In the genomic region with DNA sequence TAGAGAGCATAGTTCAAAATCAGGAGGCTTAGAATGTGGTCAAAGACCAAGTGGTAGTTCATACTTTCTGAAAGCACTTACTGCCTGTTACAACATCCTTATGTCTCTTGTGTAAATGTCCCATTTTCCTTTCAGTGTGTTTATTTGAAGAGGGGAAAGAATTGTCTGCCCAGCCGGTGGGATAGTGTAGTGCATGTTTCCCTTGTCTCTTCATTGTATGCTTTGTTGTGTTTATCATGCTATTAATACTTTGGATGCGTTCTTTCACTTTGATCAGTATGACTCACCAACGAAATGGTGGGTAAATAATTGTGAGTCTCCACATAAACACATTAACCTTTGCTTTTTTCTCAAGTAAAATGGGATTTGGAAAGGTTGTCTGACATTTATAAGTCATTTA, we compare ENCODE assay signal across 2 cellular contexts.
A peak's percentile ranks its signal among the peaks of the same experiment; 100 is the strongest.
TF ChIP-seq lines count a peak whose summit lies in the region.
"Not testable (repeated sequence)": the region's sequence is repeated elsewhere in the genome, so short reads cannot be mapped to it uniquely, and the experiment has no call there.

No MANE protein-coding gene starts in this region.

TF ChIP-seq in A549, 52 proteins besides CTCF, POLR2A, EP300 and RAD21:
- TF ChIP-seq FOSL2 (IDR thresholded peaks at IDR 0.05) = not testable (repeated sequence)
- peak; percentile 82 for TF ChIP-seq FOSL2 (CRISPR knock-in tag; IDR thresholded peaks at IDR 0.05)

TF ChIP-seq in HepG2, 621 proteins besides CTCF, POLR2A, EP300 and RAD21 (continues in another document):
- TF ChIP-seq ZNF331 (CRISPR knock-in tag; IDR thresholded peaks at IDR 0.05) (peak; percentile 37; the same call in 1 of the 2 replicates), ZNF335 (CRISPR knock-in tag; IDR thresholded peaks at IDR 0.05) (0 out of 2 replicates have a peak, but pooled peaks have one; percentile 20), LCORL (IDR thresholded peaks at IDR 0.05) (peak; percentile 69), LCORL (CRISPR knock-in tag; IDR thresholded peaks at IDR 0.05) (peak; percentile 40; the same call in 1 of the 2 replicates), SALL1 (CRISPR knock-in tag; IDR thresholded peaks at IDR 0.05) (peak; percentile 38; the same call in 1 of the 2 replicates), FOSL2 (CRISPR knock-in tag; IDR thresholded peaks at IDR 0.05) (peak; percentile 93), TBX3 (IDR thresholded peaks at IDR 0.05; ENCODE audit: borderline replicate concordance) (peak; percentile 89), IRF2 (CRISPR knock-in tag; IDR thresholded peaks at IDR 0.05) (peak; percentile 58; the same call in 1 of the 2 replicates), ZNF609 (CRISPR knock-in tag; IDR thresholded peaks at IDR 0.05; ENCODE audit: borderline replicate concordance) (peak; percentile 81; the same call in 1 of the 2 replicates), JUND (CRISPR knock-in tag; IDR thresholded peaks at IDR 0.05) (peak; percentile 93), GATAD1 (CRISPR knock-in tag; IDR thresholded peaks at IDR 0.05) (0 out of 2 replicates have a peak, but pooled peaks have one; percentile 22), NCOA2 (CRISPR knock-in tag; IDR thresholded peaks at IDR 0.05) (peak; percentile 87), KDM6A (CRISPR knock-in tag; IDR thresholded peaks at IDR 0.05; ENCODE audit: low read depth) (peak; percentile 65), NR2F6 (IDR thresholded peaks at IDR 0.05) (peak; percentile 66), NR2F6 (CRISPR knock-in tag; IDR thresholded peaks at IDR 0.05) (peak; percentile 75), SOX6 (CRISPR knock-in tag; IDR thresholded peaks at IDR 0.05) (peak; percentile 99), FOSL1 (CRISPR knock-in tag; IDR thresholded peaks at IDR 0.05; ENCODE audit: borderline replicate concordance) (peak; percentile 89; the same call in 1 of the 2 replicates), TFE3 (CRISPR knock-in tag; IDR thresholded peaks at IDR 0.05) (peak; percentile 36; the same call in 1 of the 2 replicates), DPF2 (CRISPR knock-in tag; IDR thresholded peaks at IDR 0.05; ENCODE audit: borderline replicate concordance, low read depth) (peak; percentile 33; the same call in 1 of the 2 replicates), HDAC2 (CRISPR knock-in tag; IDR thresholded peaks at IDR 0.05) (peak; percentile 76), POGZ (CRISPR knock-in tag; IDR thresholded peaks at IDR 0.05) (0 out of 2 replicates have a peak, but pooled peaks have one; percentile 42), ZGPAT (CRISPR knock-in tag; IDR thresholded peaks at IDR 0.05) (peak; percentile 90), SKIL (CRISPR knock-in tag; IDR thresholded peaks at IDR 0.05; ENCODE audit: borderline replicate concordance) (peak; percentile 85)
- TF ChIP-seq, protein P1, sequence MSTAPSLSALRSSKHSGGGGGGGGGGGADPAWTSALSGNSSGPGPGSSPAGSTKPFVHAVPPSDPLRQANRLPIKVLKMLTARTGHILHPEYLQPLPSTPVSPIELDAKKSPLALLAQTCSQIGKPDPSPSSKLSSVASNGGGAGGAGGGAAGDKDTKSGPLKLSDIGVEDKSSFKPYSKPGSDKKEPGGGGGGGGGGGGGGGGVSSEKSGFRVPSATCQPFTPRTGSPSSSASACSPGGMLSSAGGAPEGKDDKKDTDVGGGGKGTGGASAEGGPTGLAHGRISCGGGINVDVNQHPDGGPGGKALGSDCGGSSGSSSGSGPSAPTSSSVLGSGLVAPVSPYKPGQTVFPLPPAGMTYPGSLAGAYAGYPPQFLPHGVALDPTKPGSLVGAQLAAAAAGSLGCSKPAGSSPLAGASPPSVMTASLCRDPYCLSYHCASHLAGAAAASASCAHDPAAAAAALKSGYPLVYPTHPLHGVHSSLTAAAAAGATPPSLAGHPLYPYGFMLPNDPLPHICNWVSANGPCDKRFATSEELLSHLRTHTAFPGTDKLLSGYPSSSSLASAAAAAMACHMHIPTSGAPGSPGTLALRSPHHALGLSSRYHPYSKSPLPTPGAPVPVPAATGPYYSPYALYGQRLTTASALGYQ (CRISPR knock-in tag; IDR thresholded peaks at IDR 0.05) = peak; percentile 18; the same call in 1 of the 2 replicates
- TF ChIP-seq, protein P2, sequence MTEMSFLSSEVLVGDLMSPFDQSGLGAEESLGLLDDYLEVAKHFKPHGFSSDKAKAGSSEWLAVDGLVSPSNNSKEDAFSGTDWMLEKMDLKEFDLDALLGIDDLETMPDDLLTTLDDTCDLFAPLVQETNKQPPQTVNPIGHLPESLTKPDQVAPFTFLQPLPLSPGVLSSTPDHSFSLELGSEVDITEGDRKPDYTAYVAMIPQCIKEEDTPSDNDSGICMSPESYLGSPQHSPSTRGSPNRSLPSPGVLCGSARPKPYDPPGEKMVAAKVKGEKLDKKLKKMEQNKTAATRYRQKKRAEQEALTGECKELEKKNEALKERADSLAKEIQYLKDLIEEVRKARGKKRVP (CRISPR knock-in tag; IDR thresholded peaks at IDR 0.05) = peak in 1 of 2 experiments; percentile 91; a peak in 2 of 4 replicates
- TF ChIP-seq, protein P3, sequence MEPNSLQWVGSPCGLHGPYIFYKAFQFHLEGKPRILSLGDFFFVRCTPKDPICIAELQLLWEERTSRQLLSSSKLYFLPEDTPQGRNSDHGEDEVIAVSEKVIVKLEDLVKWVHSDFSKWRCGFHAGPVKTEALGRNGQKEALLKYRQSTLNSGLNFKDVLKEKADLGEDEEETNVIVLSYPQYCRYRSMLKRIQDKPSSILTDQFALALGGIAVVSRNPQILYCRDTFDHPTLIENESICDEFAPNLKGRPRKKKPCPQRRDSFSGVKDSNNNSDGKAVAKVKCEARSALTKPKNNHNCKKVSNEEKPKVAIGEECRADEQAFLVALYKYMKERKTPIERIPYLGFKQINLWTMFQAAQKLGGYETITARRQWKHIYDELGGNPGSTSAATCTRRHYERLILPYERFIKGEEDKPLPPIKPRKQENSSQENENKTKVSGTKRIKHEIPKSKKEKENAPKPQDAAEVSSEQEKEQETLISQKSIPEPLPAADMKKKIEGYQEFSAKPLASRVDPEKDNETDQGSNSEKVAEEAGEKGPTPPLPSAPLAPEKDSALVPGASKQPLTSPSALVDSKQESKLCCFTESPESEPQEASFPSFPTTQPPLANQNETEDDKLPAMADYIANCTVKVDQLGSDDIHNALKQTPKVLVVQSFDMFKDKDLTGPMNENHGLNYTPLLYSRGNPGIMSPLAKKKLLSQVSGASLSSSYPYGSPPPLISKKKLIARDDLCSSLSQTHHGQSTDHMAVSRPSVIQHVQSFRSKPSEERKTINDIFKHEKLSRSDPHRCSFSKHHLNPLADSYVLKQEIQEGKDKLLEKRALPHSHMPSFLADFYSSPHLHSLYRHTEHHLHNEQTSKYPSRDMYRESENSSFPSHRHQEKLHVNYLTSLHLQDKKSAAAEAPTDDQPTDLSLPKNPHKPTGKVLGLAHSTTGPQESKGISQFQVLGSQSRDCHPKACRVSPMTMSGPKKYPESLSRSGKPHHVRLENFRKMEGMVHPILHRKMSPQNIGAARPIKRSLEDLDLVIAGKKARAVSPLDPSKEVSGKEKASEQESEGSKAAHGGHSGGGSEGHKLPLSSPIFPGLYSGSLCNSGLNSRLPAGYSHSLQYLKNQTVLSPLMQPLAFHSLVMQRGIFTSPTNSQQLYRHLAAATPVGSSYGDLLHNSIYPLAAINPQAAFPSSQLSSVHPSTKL (CRISPR knock-in tag; IDR thresholded peaks at IDR 0.05) = peak; percentile 97
- TF ChIP-seq, protein P4, sequence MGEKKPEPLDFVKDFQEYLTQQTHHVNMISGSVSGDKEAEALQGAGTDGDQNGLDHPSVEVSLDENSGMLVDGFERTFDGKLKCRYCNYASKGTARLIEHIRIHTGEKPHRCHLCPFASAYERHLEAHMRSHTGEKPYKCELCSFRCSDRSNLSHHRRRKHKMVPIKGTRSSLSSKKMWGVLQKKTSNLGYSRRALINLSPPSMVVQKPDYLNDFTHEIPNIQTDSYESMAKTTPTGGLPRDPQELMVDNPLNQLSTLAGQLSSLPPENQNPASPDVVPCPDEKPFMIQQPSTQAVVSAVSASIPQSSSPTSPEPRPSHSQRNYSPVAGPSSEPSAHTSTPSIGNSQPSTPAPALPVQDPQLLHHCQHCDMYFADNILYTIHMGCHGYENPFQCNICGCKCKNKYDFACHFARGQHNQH (CRISPR knock-in tag; IDR thresholded peaks at IDR 0.05) = peak; percentile 47; the same call in 1 of the 2 replicates
- TF ChIP-seq SOX6 (IDR thresholded peaks at IDR 0.05) = not testable (repeated sequence)
- TF ChIP-seq, protein P5, sequence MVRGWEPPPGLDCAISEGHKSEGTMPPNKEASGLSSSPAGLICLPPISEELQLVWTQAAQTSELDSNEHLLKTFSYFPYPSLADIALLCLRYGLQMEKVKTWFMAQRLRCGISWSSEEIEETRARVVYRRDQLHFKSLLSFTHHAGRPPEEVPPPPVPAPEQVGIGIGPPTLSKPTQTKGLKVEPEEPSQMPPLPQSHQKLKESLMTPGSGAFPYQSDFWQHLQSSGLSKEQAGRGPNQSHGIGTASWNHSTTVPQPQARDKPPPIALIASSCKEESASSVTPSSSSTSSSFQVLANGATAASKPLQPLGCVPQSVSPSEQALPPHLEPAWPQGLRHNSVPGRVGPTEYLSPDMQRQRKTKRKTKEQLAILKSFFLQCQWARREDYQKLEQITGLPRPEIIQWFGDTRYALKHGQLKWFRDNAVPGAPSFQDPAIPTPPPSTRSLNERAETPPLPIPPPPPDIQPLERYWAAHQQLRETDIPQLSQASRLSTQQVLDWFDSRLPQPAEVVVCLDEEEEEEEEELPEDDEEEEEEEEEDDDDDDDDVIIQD (CRISPR knock-in tag; IDR thresholded peaks at IDR 0.05; ENCODE audit: low read depth) = peak; percentile 24; the same call in 1 of the 2 replicates
- TF ChIP-seq, protein P6, sequence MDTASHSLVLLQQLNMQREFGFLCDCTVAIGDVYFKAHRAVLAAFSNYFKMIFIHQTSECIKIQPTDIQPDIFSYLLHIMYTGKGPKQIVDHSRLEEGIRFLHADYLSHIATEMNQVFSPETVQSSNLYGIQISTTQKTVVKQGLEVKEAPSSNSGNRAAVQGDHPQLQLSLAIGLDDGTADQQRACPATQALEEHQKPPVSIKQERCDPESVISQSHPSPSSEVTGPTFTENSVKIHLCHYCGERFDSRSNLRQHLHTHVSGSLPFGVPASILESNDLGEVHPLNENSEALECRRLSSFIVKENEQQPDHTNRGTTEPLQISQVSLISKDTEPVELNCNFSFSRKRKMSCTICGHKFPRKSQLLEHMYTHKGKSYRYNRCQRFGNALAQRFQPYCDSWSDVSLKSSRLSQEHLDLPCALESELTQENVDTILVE (CRISPR knock-in tag; IDR thresholded peaks at IDR 0.05) = peak; percentile 77
